8 cellular contexts compared by ENCODE assay signal in the genomic region with DNA sequence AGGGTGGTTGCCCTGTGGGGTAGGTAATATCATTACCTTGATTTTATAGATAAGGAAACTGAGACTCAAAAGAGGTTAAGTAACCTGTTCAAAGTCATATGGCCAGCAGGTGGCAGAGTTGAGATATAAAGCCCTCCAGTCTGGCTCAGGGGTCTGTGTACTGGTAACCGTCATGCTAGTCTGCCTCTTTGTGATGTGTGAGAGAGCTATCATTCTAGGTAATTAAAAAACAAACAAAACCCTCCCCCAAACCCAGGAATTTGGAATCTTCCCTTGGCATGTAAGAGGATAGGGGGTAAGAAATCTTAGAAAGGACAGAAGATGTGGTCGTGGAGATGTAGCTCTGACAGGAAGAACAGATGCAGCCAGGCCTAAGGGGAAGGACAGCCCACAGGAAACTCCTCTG.
DNase-seq lines count a peak whose midpoint lies in the region; ATAC-seq and TF ChIP-seq lines count a peak whose summit lies in the region.

No MANE protein-coding gene starts in this region.

- H3K4me3 ChIP-seq in OCI-LY7 (ENCODE audit: low read depth, low read length, poor library complexity, severe bottlenecking) (no peak overlapping the region), heart left ventricle (no peak overlapping the region), sigmoid colon (no peak overlapping the region)

- no peak overlapping the region; the same call in 1 of the 2 replicates for H2AFZ ChIP-seq in OCI-LY7 (ENCODE audit: low read length)

- peaks cover 0 to 3% (median 0%) of the 10 kb centered on the region in 9 donors for H3K27me3 ChIP-seq in heart left ventricle
- H3K27me3 ChIP-seq in sigmoid colon = no peaks in the 10 kb centered on the region

- DNase-seq in Daoy (ENCODE audit: low read depth) (peak; percentile 78), HT-29 (ENCODE audit: low spot score) (peak; percentile 79), OCI-LY7 (ENCODE audit: low spot score) (peak; percentile 73), activated T-cell treated with anti-CD3 and anti-CD28 coated beads for 4 hours (peak; percentile 49), heart left ventricle (peak in 3 of 5 donors; percentile 18 to 49 (median 32)), sigmoid colon (no peak)
- peak; percentile 35 to 58 for DNase-seq in stimulated activated CD4-positive, alpha-beta T cell treated with anti-CD3 and anti-CD28 coated beads, Interleukin-12 subunit alpha, Interleukin-12 subunit beta, amount 100 ng/mL, for 24 hours (ENCODE audit: low read depth in 2 of 2)

- TF ChIP-seq CTCF in OCI-LY7 (conservative IDR thresholded peaks at IDR 0.05; ENCODE audit: low read length) (peak; percentile 88), heart left ventricle (IDR thresholded peaks at IDR 0.05) (peak; percentile 28 to 59 (median 46)), sigmoid colon (IDR thresholded peaks at IDR 0.05) (peak in 2 of 4 experiments; percentile 8 to 36)

- H4K20me1 ChIP-seq in OCI-LY7 (ENCODE audit: insufficient read depth, low read length) = no peaks in the 10 kb centered on the region

- H3K9me3 ChIP-seq in OCI-LY7 (ENCODE audit: low read length) (no peaks in the 10 kb centered on the region), heart left ventricle (peaks cover 0 to 14% (median 0%) of the 10 kb centered on the region in 12 donors), sigmoid colon (peaks cover 0 to 2% (median 0%) of the 10 kb centered on the region in 4 donors)

- no TSS peak for BruUV-seq in OCI-LY7 (replicated peaks; lab: Mats Ljungman, UMichigan)

- no peak for TF ChIP-seq EP300 in sigmoid colon (IDR thresholded peaks at IDR 0.05)

- H3K36me3 ChIP-seq in OCI-LY7 (ENCODE audit: insufficient read depth, low read length) (no peaks in the 10 kb centered on the region), heart left ventricle (no peaks in the 10 kb centered on the region), sigmoid colon (no peaks in the 10 kb centered on the region)

- WGBS in heart left ventricle, 4 donors = 17 to 36% (median 29%) methylated on average over 2 of the region's 2 CpGs
- WGBS in sigmoid colon, 2 donors = 46 to 51% methylated on average over 2 of the region's 2 CpGs

- H3K4me2 ChIP-seq in OCI-LY7 (ENCODE audit: low read length) = no peak overlapping the region

- H3K27ac ChIP-seq in OCI-LY7 (ENCODE audit: low read depth, low read length, poor library complexity, severe bottlenecking) (no peak overlapping the region), heart left ventricle (no peak overlapping the region), sigmoid colon (no peak overlapping the region)

- intact Hi-C loops in OCI-LY7 (cut with micrococcal nuclease; ENCODE audit: unreplicated experiment) = loop anchor here (5.0 kb wide), 1 partner anchor 1329 kb away; no protein-coding TSS in a partner anchor
- intact Hi-C loops in heart left ventricle (cut with DNase I) = loop anchor here in 1 of 10 donors (10.0 kb wide), 1 partner anchor 119 kb away; no protein-coding TSS in a partner anchor
- intact Hi-C loops in sigmoid colon (cut with DNase I) = no loop called here

- CTCF ChIA-PET in OCI-LY7 (lab: Charles Lee; ENCODE audit: unreplicated experiment) = no interaction called here

- peak in 1 of 4 donors; percentile 41 for ATAC-seq in heart left ventricle
- no peak for ATAC-seq in HG03159 (IDR thresholded peaks at IDR 0.05; ENCODE audit: unreplicated experiment)

- no peaks in the 10 kb centered on the region for H3K79me2 ChIP-seq in OCI-LY7 (ENCODE audit: insufficient read depth, low read depth, low read length)

- no peaks in the 10 kb centered on the region for H3K4me1 ChIP-seq in OCI-LY7 (ENCODE audit: insufficient read depth, low read length, poor library complexity, severe bottlenecking)
- no peaks in the 10 kb centered on the region for H3K4me1 ChIP-seq in heart left ventricle
- no peaks in the 10 kb centered on the region for H3K4me1 ChIP-seq in sigmoid colon

- no peak for TF ChIP-seq POLR2A in heart left ventricle (IDR thresholded peaks at IDR 0.05)
- no peak for TF ChIP-seq POLR2A in sigmoid colon (IDR thresholded peaks at IDR 0.05)

- H3K9me2 ChIP-seq in OCI-LY7 (ENCODE audit: insufficient read depth, low read length) = no peaks in the 10 kb centered on the region

- POLR2A ChIA-PET in OCI-LY7 (lab: Charles Lee) = no interaction called here
